ENCODE assay signal across 7 cellular contexts in the genomic region with DNA sequence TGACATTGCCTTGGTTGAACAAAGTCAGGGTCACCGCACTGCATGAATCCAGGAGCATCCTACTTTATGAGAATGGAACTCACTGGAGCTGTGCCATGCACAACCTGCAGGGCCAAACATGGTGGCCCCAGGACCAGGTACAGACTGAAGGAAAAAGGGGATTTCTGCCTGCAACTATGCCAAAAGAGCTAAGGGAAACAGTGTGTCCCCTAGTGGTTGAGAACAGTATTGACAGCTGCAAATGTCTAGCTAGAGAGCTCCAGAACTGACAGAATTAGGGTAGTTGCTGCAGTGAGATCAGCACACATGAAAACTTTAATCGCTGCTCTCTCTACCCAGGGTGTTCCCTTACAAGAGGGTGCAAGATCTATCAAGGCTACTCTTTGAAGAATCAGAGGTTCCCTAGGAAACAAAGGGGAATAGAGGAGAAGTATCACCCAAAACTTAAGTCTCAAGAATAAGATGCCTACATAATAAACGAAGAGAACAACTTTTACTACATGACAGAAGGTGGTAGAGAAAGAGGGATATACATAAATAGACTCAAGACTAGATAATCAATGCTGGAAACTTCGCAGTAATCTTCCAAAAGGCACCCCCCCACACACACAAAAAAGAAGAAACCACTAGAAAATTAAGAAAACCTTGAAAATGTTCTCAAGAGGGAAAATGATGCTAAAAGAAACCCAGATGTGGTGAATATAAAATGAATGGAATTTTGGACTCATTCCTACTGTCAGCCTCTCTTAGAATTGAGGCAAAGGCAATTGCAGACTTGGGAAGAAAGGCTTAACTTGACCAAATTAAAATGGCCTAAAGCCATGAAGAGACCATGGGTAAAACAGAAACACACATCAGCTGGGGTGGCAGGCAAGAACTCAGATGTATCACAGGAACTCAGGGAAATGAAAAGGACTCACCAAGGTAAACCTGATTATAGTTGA. TPM values are rescaled to one million over a fixed set of nuclear protein-coding genes. Genes with fewer than 3 reads are reported as not detected.
DNase-seq lines count a peak whose midpoint lies in the region; ATAC-seq and TF ChIP-seq lines count a peak whose summit lies in the region.

No MANE protein-coding gene starts in this region.

- no peak for TF ChIP-seq POLR2A in adrenal gland (IDR thresholded peaks at IDR 0.05)

- intact Hi-C loops in adrenal gland (cut with DNase I) (no loop called here), left colon (cut with DNase I, micrococcal nuclease) (no loop called here)

- H3K4me3 ChIP-seq in adrenal gland, result no peak overlapping the region

- no peaks in the 10 kb centered on the region for H3K4me1 ChIP-seq in adrenal gland (replicated peaks in 1 of 2)

- no peaks in the 10 kb centered on the region for H3K9me3 ChIP-seq in adrenal gland (replicated peaks in 1 of 3)

- no peaks in the 10 kb centered on the region for H3K36me3 ChIP-seq in adrenal gland (replicated peaks in 1 of 2)

- 68 to 79% (median 75%) methylated on average over 4 of the region's 4 CpGs for WGBS in adrenal gland, 4 donors

- ATAC-seq in GM21360 (IDR thresholded peaks at IDR 0.05; ENCODE audit: unreplicated experiment) (peak; percentile 64), left colon (peak; percentile 65), GM18520 (IDR thresholded peaks at IDR 0.05; ENCODE audit: unreplicated experiment) (no peak)

- peak; percentile 45 to 73 (median 65) for TF ChIP-seq CTCF in adrenal gland (IDR thresholded peaks at IDR 0.05)

- no peaks in the 10 kb centered on the region for H3K27me3 ChIP-seq in adrenal gland

- peak; percentile 53 for DNase-seq in DMS53 treated with DMSO at 0.1 percent for 48 hours (lab: John Stamatoyannopoulos, UW; ENCODE audit: unreplicated experiment)
- DNase-seq in NCI-H2227 treated with DMSO at 0.1 percent for 48 hours (lab: John Stamatoyannopoulos, UW), result peak; percentile 35
- peak in 1 of 7 donors; percentile 13 for DNase-seq in adrenal gland
- DNase-seq in left colon, result no peak
- DNase-seq in cerebellar nuclear complex (lab: John Stamatoyannopoulos, UW), result no peak

- no peak overlapping the region for H3K27ac ChIP-seq in adrenal gland

RNA-seq across cellular contexts. Expression of gene IHH, which starts 43.7 kb away (rescaled TPM):
- total RNA-seq in adrenal gland (under 1 TPM in 1 of 8 donors, not detected in 7; 0.11 TPM), left colon (10 to 100 TPM; 72.7 to 85.5 TPM)
- under 1 TPM in 1 of 3 donors, not detected in 2; 0.17 TPM for polyA plus RNA-seq in adrenal gland

RNA-seq across cellular contexts. Expression of gene NHEJ1, which starts 56.2 kb away (rescaled TPM):
- total RNA-seq in adrenal gland (10 to 100 TPM; 11.9 to 22.9 (median 18.2) TPM), left colon (10 to 100 TPM; 45.4 to 56.1 TPM)
- 10 to 100 TPM in 1 of 3 donors, 1 to 10 TPM in 2; 5.7 to 26.0 (median 7.1) TPM for polyA plus RNA-seq in adrenal gland

Comparison
In these comparisons a context has a peak if more than half of its experiments do, and no peak if none do; other contexts are left out.
1. DNase-seq: peak in DMS53 treated with DMSO at 0.1 percent for 48 hours (single experiment) and NCI-H2227 treated with DMSO at 0.1 percent for 48 hours (single experiment); none in left colon (0 of 2) and cerebellar nuclear complex (0 of 2).
2. RNA of gene IHH, which starts 43.7 kb away (total RNA-seq): 72.7 to 85.5 TPM in left colon; 0.11 TPM in adrenal gland; every median in the first group is over 10 times any median in the second.